ENCODE assay signal across 8 cellular contexts in the genomic region with DNA sequence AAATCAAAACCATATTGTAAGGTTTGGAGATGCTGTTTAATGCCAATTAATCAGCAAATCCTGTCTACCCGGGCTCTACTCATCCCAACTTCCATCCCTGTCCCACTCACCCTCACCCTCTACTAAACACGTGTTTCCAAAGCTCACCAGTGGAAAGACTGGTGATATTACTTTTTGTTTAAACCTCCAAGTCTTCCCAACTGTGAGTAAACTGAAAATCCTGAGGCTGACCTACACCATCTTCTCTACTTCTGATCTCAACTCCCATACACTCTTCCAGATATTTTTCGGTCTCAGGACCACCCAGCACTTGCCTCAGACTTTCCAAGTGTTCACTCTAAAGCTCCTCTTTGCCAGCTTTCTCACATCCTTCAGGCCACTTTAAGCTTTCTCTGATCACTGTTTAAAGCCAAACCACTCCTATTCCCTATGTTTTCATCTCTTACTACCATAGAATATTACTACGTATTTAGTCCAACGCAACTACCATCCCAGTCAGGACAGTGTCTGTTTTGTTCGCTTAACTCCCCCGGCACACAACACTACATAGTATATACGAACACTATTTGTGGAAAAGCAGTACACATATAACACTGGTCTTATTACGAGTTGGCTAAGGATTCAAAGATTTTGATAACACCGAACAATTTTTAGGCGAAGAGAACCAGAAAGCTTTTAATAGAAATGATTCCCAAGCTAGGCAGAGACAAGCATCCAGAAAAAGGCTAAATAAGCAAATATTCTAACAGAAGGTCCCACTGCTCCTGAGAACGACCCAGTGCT. TPM values are rescaled to one million over a fixed set of nuclear protein-coding genes. Genes with fewer than 3 reads are reported as not detected.
DNase-seq lines count a peak whose midpoint lies in the region; ATAC-seq and TF ChIP-seq lines count a peak whose summit lies in the region.

No MANE protein-coding gene starts in this region.

- no peak for ATAC-seq in activated CD4-positive, alpha-beta T cell treated with anti-CD3 and anti-CD28 coated beads for 36 hours
- ATAC-seq in HG03521 (IDR thresholded peaks at IDR 0.05; ENCODE audit: unreplicated experiment) = no peak
- no peak for ATAC-seq in HG03097 (IDR thresholded peaks at IDR 0.05; ENCODE audit: low FRiP score, unreplicated experiment)

- H3K4me3 ChIP-seq in suprapubic skin = peak overlapping the region; percentile 81

- no peaks in the 10 kb centered on the region for H3K9me3 Mint-ChIP-seq in activated CD4-positive, alpha-beta T cell treated with anti-CD3 and anti-CD28 coated beads for 36 hours (ENCODE audit: low read depth)
- H3K9me3 Mint-ChIP-seq in activated naive CD8-positive, alpha-beta T cell treated with anti-CD3 and anti-CD28 coated beads for 36 hours = no peaks in the 10 kb centered on the region

- no peak for DNase-seq in activated CD4-positive, alpha-beta T cell treated with anti-CD3 and anti-CD28 coated beads for 36 hours
- DNase-seq in activated CD4-positive, alpha-beta T cell treated with anti-CD3 and anti-CD28 coated beads, Interleukin-2, amount 50 U/mL, for 4 hours = no peak
- DNase-seq in activated naive CD8-positive, alpha-beta T cell treated with anti-CD3 and anti-CD28 coated beads for 36 hours = no peak
- DNase-seq in islet precursor cell (peak; percentile 8), suprapubic skin (ENCODE audit: low spot score in 2 of 2) (no peak), GM13977 (ENCODE audit: low spot score) (no peak)

- no peak for TF ChIP-seq POLR2A in suprapubic skin (IDR thresholded peaks at IDR 0.05)

- H3K9me3 ChIP-seq in suprapubic skin = no peaks in the 10 kb centered on the region

- no peak for TF ChIP-seq EP300 in suprapubic skin (IDR thresholded peaks at IDR 0.05)

- peaks cover 38% of the 10 kb centered on the region for H3K4me1 ChIP-seq in suprapubic skin

- H3K27me3 ChIP-seq in suprapubic skin = no peaks in the 10 kb centered on the region

- peak overlapping the region; percentile 84 for H3K27ac ChIP-seq in suprapubic skin

- in situ Hi-C loops in GM13977 (cut with MboI; ENCODE audit: low pct_unique_long_range_greater_than_20kb, low sequenced_read_pairs, unreplicated experiment) = no loop called here

- H3K4me3 Mint-ChIP-seq in activated CD4-positive, alpha-beta T cell treated with anti-CD3 and anti-CD28 coated beads for 36 hours = peak overlapping the region; percentile 88
- H3K4me3 Mint-ChIP-seq in activated naive CD8-positive, alpha-beta T cell treated with anti-CD3 and anti-CD28 coated beads for 36 hours = peak overlapping the region; percentile 100

- CTCF ChIA-PET in activated CD4-positive, alpha-beta T cell treated with anti-CD3 and anti-CD28 coated beads for 36 hours (lab: Charles Lee) = interaction anchor here (2.8 kb wide), 1 partner anchor 117 kb away, joined by 15 read pairs; a partner anchor contains a TSS

- peaks cover 40% of the 10 kb centered on the region for H3K36me3 ChIP-seq in suprapubic skin

- WGBS in suprapubic skin = under 1% methylated on average over 12 of the region's 12 CpGs

- no peak for TF ChIP-seq CTCF in suprapubic skin (IDR thresholded peaks at IDR 0.05)
- TF ChIP-seq CTCF in GM13977 (IDR thresholded peaks at IDR 0.05; ENCODE audit: extremely low read depth, insufficient read depth, missing control alignments) = no peak

- intact Hi-C loops in activated CD4-positive, alpha-beta T cell treated with anti-CD3 and anti-CD28 coated beads for 36 hours (cut with DNase I, micrococcal nuclease) = loop anchor here (1.0 to 10.0 kb wide), 11 partner anchors 117 to 1319 kb away; a partner anchor contains a TSS

- peaks cover 57% of the 10 kb centered on the region for H3K36me3 Mint-ChIP-seq in activated CD4-positive, alpha-beta T cell treated with anti-CD3 and anti-CD28 coated beads for 36 hours (ENCODE audit: low read depth)
- peaks cover 65% of the 10 kb centered on the region for H3K36me3 Mint-ChIP-seq in activated naive CD8-positive, alpha-beta T cell treated with anti-CD3 and anti-CD28 coated beads for 36 hours

- POLR2A ChIA-PET in activated CD4-positive, alpha-beta T cell treated with anti-CD3 and anti-CD28 coated beads for 36 hours (lab: Charles Lee) = interaction anchor here (0.6 to 0.8 kb wide), 2 partner anchors 12 to 743 kb away, joined by 3 to 5 read pairs; no protein-coding TSS in a partner anchor

- H3K27ac Mint-ChIP-seq in activated CD4-positive, alpha-beta T cell treated with anti-CD3 and anti-CD28 coated beads for 36 hours = peak overlapping the region; percentile 98
- peak overlapping the region; percentile 100 for H3K27ac Mint-ChIP-seq in activated naive CD8-positive, alpha-beta T cell treated with anti-CD3 and anti-CD28 coated beads for 36 hours

- no peaks in the 10 kb centered on the region for H3K27me3 Mint-ChIP-seq in activated CD4-positive, alpha-beta T cell treated with anti-CD3 and anti-CD28 coated beads for 36 hours
- H3K27me3 Mint-ChIP-seq in activated naive CD8-positive, alpha-beta T cell treated with anti-CD3 and anti-CD28 coated beads for 36 hours = peaks cover 4% of the 10 kb centered on the region

- H3K4me1 Mint-ChIP-seq in activated CD4-positive, alpha-beta T cell treated with anti-CD3 and anti-CD28 coated beads for 36 hours = peaks cover 58% of the 10 kb centered on the region
- H3K4me1 Mint-ChIP-seq in activated naive CD8-positive, alpha-beta T cell treated with anti-CD3 and anti-CD28 coated beads for 36 hours = peaks cover 44% of the 10 kb centered on the region

RNA-seq across cellular contexts. Expression of a gene that starts 0.7 kb away (rescaled TPM):
- 1,000 to 10,000 TPM; 4,227 to 4,959 TPM for total RNA-seq in activated CD4-positive, alpha-beta T cell treated with anti-CD3 and anti-CD28 coated beads for 36 hours
- total RNA-seq in activated naive CD8-positive, alpha-beta T cell treated with anti-CD3 and anti-CD28 coated beads for 36 hours = 1,000 to 10,000 TPM; 4,670 to 4,826 TPM
- 1,000 to 10,000 TPM; 3,240 to 5,495 (median 4,865) TPM for total RNA-seq in suprapubic skin

RNA-seq across cellular contexts. Expression of a gene that starts 1.2 kb away (rescaled TPM):
- 10 to 100 TPM; 27.4 to 31.1 TPM for total RNA-seq in activated CD4-positive, alpha-beta T cell treated with anti-CD3 and anti-CD28 coated beads for 36 hours
- 10 to 100 TPM; 40.7 to 41.1 TPM for total RNA-seq in activated naive CD8-positive, alpha-beta T cell treated with anti-CD3 and anti-CD28 coated beads for 36 hours
- total RNA-seq in suprapubic skin = 1 to 10 TPM; 4.7 to 8.9 (median 5.1) TPM

RNA-seq across cellular contexts. Expression of a gene that starts 6.4 kb away (rescaled TPM):
- 10 to 100 TPM; 25.7 to 30.1 TPM for total RNA-seq in activated CD4-positive, alpha-beta T cell treated with anti-CD3 and anti-CD28 coated beads for 36 hours
- 10 to 100 TPM; 43.3 to 49.1 TPM for total RNA-seq in activated naive CD8-positive, alpha-beta T cell treated with anti-CD3 and anti-CD28 coated beads for 36 hours
- total RNA-seq in suprapubic skin = 10 to 100 TPM in 3 of 4 donors, 1 to 10 TPM in 1; 9.9 to 26.8 (median 17.3) TPM
